1 cellular context compared by ENCODE assay signal in genomic region chr5:68215888-68216736, GRCh38.
TF ChIP-seq lines count a peak whose summit lies in the region.

No MANE protein-coding gene starts in this region.

TF ChIP-seq in HepG2, 621 proteins besides CTCF, POLR2A, EP300 and RAD21 (continued from another document and continues in another):
- TF ChIP-seq ZNF609 (CRISPR knock-in tag; IDR thresholded peaks at IDR 0.05; ENCODE audit: borderline replicate concordance): 0 out of 2 replicates have a peak, but pooled peaks have one; percentile 5
- no peak for TF ChIP-seq PLSCR1 (CRISPR knock-in tag; IDR thresholded peaks at IDR 0.05; ENCODE audit: borderline replicate concordance)
- peak; percentile 67 for TF ChIP-seq PITX1 (CRISPR knock-in tag; IDR thresholded peaks at IDR 0.05)
- peak; percentile 49; the same call in 1 of the 2 replicates for TF ChIP-seq PHF20 (CRISPR knock-in tag; IDR thresholded peaks at IDR 0.05)
- no peak for TF ChIP-seq NKX3-1 (CRISPR knock-in tag; IDR thresholded peaks at IDR 0.05)
- TF ChIP-seq KDM5B (CRISPR knock-in tag; IDR thresholded peaks at IDR 0.05; ENCODE audit: borderline replicate concordance): peak; percentile 63
- TF ChIP-seq ZNF335 (CRISPR knock-in tag; IDR thresholded peaks at IDR 0.05): no peak
- 0 out of 2 replicates have a peak, but pooled peaks have one; percentile 54 for TF ChIP-seq HES4 (CRISPR knock-in tag; IDR thresholded peaks at IDR 0.05; ENCODE audit: borderline replicate concordance)
- 0 out of 2 replicates have a peak, but pooled peaks have one; percentile 57 for TF ChIP-seq ARID2 (CRISPR knock-in tag; IDR thresholded peaks at IDR 0.05; ENCODE audit: borderline replicate concordance)
- TF ChIP-seq ELF1 (CRISPR knock-in tag; IDR thresholded peaks at IDR 0.05): peak; percentile 84
- 0 out of 2 replicates have a peak, but pooled peaks have one; percentile 37 for TF ChIP-seq ZNF20 (CRISPR knock-in tag; IDR thresholded peaks at IDR 0.05)
- TF ChIP-seq ZNF235 (CRISPR knock-in tag; IDR thresholded peaks at IDR 0.05; ENCODE audit: borderline replicate concordance): peak; percentile 96
- TF ChIP-seq HOXD1 (CRISPR knock-in tag; IDR thresholded peaks at IDR 0.05): peak; percentile 30; the same call in 1 of the 2 replicates
- TF ChIP-seq NONO (IDR thresholded peaks at IDR 0.05): no peak
- peak; percentile 43 for TF ChIP-seq NONO (CRISPR knock-in tag; conservative IDR thresholded peaks at IDR 0.05)
- 0 out of 2 replicates have a peak, but pooled peaks have one; percentile 27 for TF ChIP-seq HNRNPL (IDR thresholded peaks at IDR 0.05; ENCODE audit: low read depth, low read length)
- TF ChIP-seq ZNF777 (CRISPR knock-in tag; IDR thresholded peaks at IDR 0.05): peak; percentile 21; the same call in 1 of the 2 replicates
- TF ChIP-seq HMGXB3 (CRISPR knock-in tag; IDR thresholded peaks at IDR 0.05; ENCODE audit: borderline replicate concordance): 0 out of 2 replicates have a peak, but pooled peaks have one; percentile 16
- TF ChIP-seq TAF1 (CRISPR knock-in tag; IDR thresholded peaks at IDR 0.05): peak; percentile 18
- TF ChIP-seq REST (IDR thresholded peaks at IDR 0.05; ENCODE audit: borderline replicate concordance in 1 of 2, low read depth in 1 of 2, low read length in 2 of 2): no peak
- TF ChIP-seq SOX6 (IDR thresholded peaks at IDR 0.05): no peak
- TF ChIP-seq SOX6 (CRISPR knock-in tag; IDR thresholded peaks at IDR 0.05): peak; percentile 30; the same call in 1 of the 2 replicates
- TF ChIP-seq ZNF572 (CRISPR knock-in tag; IDR thresholded peaks at IDR 0.05): peak; percentile 89; the same call in 1 of the 2 replicates
- no peak for TF ChIP-seq ZBTB26 (CRISPR knock-in tag; IDR thresholded peaks at IDR 0.05; ENCODE audit: borderline replicate concordance)
- peak; percentile 77 for TF ChIP-seq KDM2A (CRISPR knock-in tag; IDR thresholded peaks at IDR 0.05; ENCODE audit: borderline replicate concordance, low read depth)
- 0 out of 2 replicates have a peak, but pooled peaks have one; percentile 46 for TF ChIP-seq POLR2G (IDR thresholded peaks at IDR 0.05; ENCODE audit: low read depth, low read length)
- 0 out of 2 replicates have a peak, but pooled peaks have one; percentile 21 for TF ChIP-seq TGIF2 (CRISPR knock-in tag; IDR thresholded peaks at IDR 0.05)
- TF ChIP-seq KLF16 (CRISPR knock-in tag; IDR thresholded peaks at IDR 0.05): peak in 1 of 2 experiments; percentile 26; a peak in 1 of 4 replicates
- TF ChIP-seq DRAP1 (CRISPR knock-in tag; IDR thresholded peaks at IDR 0.05): 0 out of 2 replicates have a peak, but pooled peaks have one; percentile 7
- peak; percentile 61 for TF ChIP-seq HIVEP1 (CRISPR knock-in tag; IDR thresholded peaks at IDR 0.05)
- TF ChIP-seq STAG1 (CRISPR knock-in tag; IDR thresholded peaks at IDR 0.05): peak; percentile 11; the same call in 1 of the 2 replicates
- 0 out of 2 replicates have a peak, but pooled peaks have one; percentile 10 for TF ChIP-seq ZNF484 (CRISPR knock-in tag; IDR thresholded peaks at IDR 0.05; ENCODE audit: borderline replicate concordance, low read depth)
- TF ChIP-seq ZNF770 (CRISPR knock-in tag; IDR thresholded peaks at IDR 0.05): 0 out of 2 replicates have a peak, but pooled peaks have one; percentile 16
- TF ChIP-seq ATF2 (CRISPR knock-in tag; IDR thresholded peaks at IDR 0.05): 0 out of 2 replicates have a peak, but pooled peaks have one; percentile 15
- no peak for TF ChIP-seq ZNF30 (CRISPR knock-in tag; IDR thresholded peaks at IDR 0.05)
- TF ChIP-seq DR1 (CRISPR knock-in tag; IDR thresholded peaks at IDR 0.05): peak; percentile 26; the same call in 1 of the 2 replicates
- TF ChIP-seq ZNF317 (CRISPR knock-in tag; IDR thresholded peaks at IDR 0.05): 0 out of 2 replicates have a peak, but pooled peaks have one; percentile 37
- 0 out of 2 replicates have a peak, but pooled peaks have one; percentile 24 for TF ChIP-seq ZNF784 (CRISPR knock-in tag; IDR thresholded peaks at IDR 0.05; ENCODE audit: borderline replicate concordance)
- TF ChIP-seq FLYWCH1 (CRISPR knock-in tag; IDR thresholded peaks at IDR 0.05): no peak
- TF ChIP-seq SAP130 (CRISPR knock-in tag; IDR thresholded peaks at IDR 0.05; ENCODE audit: low read depth): peak; percentile 55
- 0 out of 2 replicates have a peak, but pooled peaks have one; percentile 29 for TF ChIP-seq ZNF33B (CRISPR knock-in tag; IDR thresholded peaks at IDR 0.05)
